11 cellular contexts compared by ENCODE assay signal in the genomic region with DNA sequence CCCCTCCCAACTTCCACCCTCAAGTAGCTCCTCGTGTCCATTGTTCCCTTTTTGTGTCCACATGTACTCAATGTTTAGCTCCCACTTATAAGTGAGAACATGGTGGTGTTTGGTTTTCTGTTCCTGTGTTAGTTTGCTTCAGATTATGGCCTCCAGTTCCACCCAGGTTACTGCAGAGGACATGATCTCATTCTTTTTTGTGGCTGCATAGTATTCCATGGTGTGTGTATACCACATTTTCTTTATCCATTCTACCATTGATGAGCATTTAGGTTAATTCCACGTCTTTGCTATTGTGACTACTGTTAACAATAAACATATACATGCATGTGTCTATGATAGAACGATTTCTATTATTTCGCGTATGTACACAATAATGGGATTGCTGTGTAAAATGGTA.
"Had no signal": no experiment of that assay in that cellular context is flagged by ENCODE, and none has a peak within 500 bp of the region (broad histone marks: within the 10 kb centered on the region; RNA-seq: fewer than 3 reads in every experiment).

No MANE protein-coding gene starts in this region.

- DNase-seq: GM23248, GOT3, H7, H9, HCEC 1CT, HFFc6 had no signal

- H2AFZ ChIP-seq: GM23248, GM23338 had no signal

- H3K36me3 ChIP-seq: HAP-1 had no signal

- H3K4me2 ChIP-seq: GM23338 had no signal

- ATAC-seq: GM23338, HCT116 had no signal

- H3K4me3 ChIP-seq: GM23248, GM23338, HAP-1 had no signal

- FAIRE-seq: H1, H54 had no signal

- H3K9me3 ChIP-seq: HAP-1 had no signal

- H3K27ac ChIP-seq: GM23248 had no signal

- H3K9ac ChIP-seq: GM23248 had no signal
